19 cellular contexts compared by ENCODE assay signal in genomic region chr4:3874525-3875110, GRCh38.
"Had no signal": no experiment of that assay in that cellular context is flagged by ENCODE, and none has a peak within 500 bp of the region (broad histone marks: within the 10 kb centered on the region; RNA-seq: fewer than 3 reads in every experiment).

No MANE protein-coding gene starts in this region.

- DNase-seq: activated B cell treated with CpG ODN at 0.5 μM for 24 hours; activated CD4-positive, alpha-beta memory T cell treated with anti-CD3 and anti-CD28 coated beads for 36 hours; activated CD4-positive, alpha-beta T cell treated with anti-CD3 and anti-CD28 coated beads for 4 hours; activated naive CD4-positive, alpha-beta T cell; amniotic stem cell; cerebellar nuclear complex; heart right ventricle; left colon; naive B cell; stimulated activated CD4-positive, alpha-beta T cell treated with anti-CD3 and anti-CD28 coated beads, Interleukin-4, amount 100 ng/mL, for 24 hours; stimulated activated naive CD4-positive, alpha-beta T cell treated with Interleukin-2 at 50 U/mL for 16 hours; T-helper 1 cell; T-helper 9 cell had no signal

- H3K4me1 ChIP-seq: breast epithelium had no signal

- H3K4me3 ChIP-seq: breast epithelium, coronary artery, heart right ventricle, lung, neural progenitor cell, upper lobe of left lung had no signal

- H3K27ac ChIP-seq: breast epithelium, coronary artery, heart right ventricle, neural progenitor cell, upper lobe of left lung had no signal

- H3K36me3 ChIP-seq: breast epithelium, heart right ventricle, neural progenitor cell, upper lobe of left lung had no signal

- ATAC-seq: activated T-helper 17 cell treated with anti-CD3 and anti-CD28 coated beads, Interleukin-2, amount 50 U/mL, for 72 hours; heart right ventricle; left colon had no signal
